ENCODE assay signal across 12 cellular contexts in genomic region chr19:39145180-39145953, GRCh38. TPM values are rescaled to one million over a fixed set of nuclear protein-coding genes. Genes with fewer than 3 reads are reported as not detected.
DNase-seq lines count a peak whose midpoint lies in the region; ATAC-seq and TF ChIP-seq lines count a peak whose summit lies in the region.
"Had no signal": no experiment of that assay in that cellular context is flagged by ENCODE, and none has a peak within 500 bp of the region (broad histone marks: within the 10 kb centered on the region; RNA-seq: fewer than 3 reads in every experiment).

No MANE protein-coding gene starts in this region.

- intact Hi-C loops in thyroid gland (cut with DNase I) = no loop called here

- no peak overlapping the region for H3K4me3 Mint-ChIP-seq in T-helper 2 cell treated with Interferon-gamma antibody and Interleukin-4, amounts not matched to agents 5 μg/mL and 100 μg/mL, for 36 hours

- H3K27me3 Mint-ChIP-seq in T-helper 2 cell treated with Interferon-gamma antibody and Interleukin-4, amounts not matched to agents 5 μg/mL and 100 μg/mL, for 36 hours (ENCODE audit: low read depth) = no peaks in the 10 kb centered on the region

- H3K27me3 ChIP-seq in muscle layer of duodenum (ENCODE audit: low read depth, low read length) (no peaks in the 10 kb centered on the region), thyroid gland (no peaks in the 10 kb centered on the region)
- H3K27me3 ChIP-seq: neutrophil had no signal

- TF ChIP-seq POLR2A in thyroid gland (IDR thresholded peaks at IDR 0.05) = no peak

- H3K36me3 ChIP-seq in muscle layer of duodenum (ENCODE audit: control insufficient read depth in 1 of 2, insufficient read depth in 2 of 2, low read length in 2 of 2) = no peaks in the 10 kb centered on the region
- no peaks in the 10 kb centered on the region for H3K36me3 ChIP-seq in thyroid gland
- H3K36me3 ChIP-seq: neutrophil had no signal

- H3K4me1 Mint-ChIP-seq in T-helper 2 cell treated with Interferon-gamma antibody and Interleukin-4, amounts not matched to agents 5 μg/mL and 100 μg/mL, for 36 hours (ENCODE audit: low read depth) = peaks cover 11% of the 10 kb centered on the region

- H3K27ac ChIP-seq in muscle layer of duodenum (ENCODE audit: low read length) (peak overlapping the region; percentile 8), thyroid gland (peak overlapping the region; percentile 80 to 81 (median 80))
- H3K27ac ChIP-seq: neutrophil had no signal

- peak in 1 of 6 experiments; percentile 22 for TF ChIP-seq CTCF in thyroid gland (IDR thresholded peaks at IDR 0.05)

- 24 to 29% methylated on average over 18 to 25 of the region's 26 CpGs for WGBS in thyroid gland, 2 donors

- H3K36me3 Mint-ChIP-seq in T-helper 2 cell treated with Interferon-gamma antibody and Interleukin-4, amounts not matched to agents 5 μg/mL and 100 μg/mL, for 36 hours (ENCODE audit: low read depth) = peaks cover 3% of the 10 kb centered on the region

- peaks cover 19 to 27% of the 10 kb centered on the region in 2 donors for H3K4me1 ChIP-seq in muscle layer of duodenum (ENCODE audit: control insufficient read depth in 1 of 2, insufficient read depth in 2 of 2, low read length in 2 of 2)
- H3K4me1 ChIP-seq in thyroid gland = peaks cover 28 to 32% of the 10 kb centered on the region in 2 donors

- peak; percentile 76 to 93 for DNase-seq in NCI-H526 (lab: John Stamatoyannopoulos, UW)
- DNase-seq in globus pallidus (ENCODE audit: low spot score) = peak; percentile 84
- peak; percentile 59 to 68 for DNase-seq in thyroid gland
- no peak for DNase-seq in T-helper 2 cell treated with Interferon-gamma antibody and Interleukin-4, amounts not matched to agents 5 μg/mL and 100 μg/mL, for 36 hours (ENCODE audit: low spot score)
- no peak for DNase-seq in NOMO-1 treated with DMSO at 0.1 percent for 48 hours (lab: John Stamatoyannopoulos, UW; ENCODE audit: unreplicated experiment)
- DNase-seq: DMS53, NCI-H1417 treated with DMSO at 0.1 percent for 48 hours had no signal

- no peak for ATAC-seq in GM21619 (IDR thresholded peaks at IDR 0.05; ENCODE audit: unreplicated experiment)
- no peak for ATAC-seq in GM21737 (IDR thresholded peaks at IDR 0.05; ENCODE audit: unreplicated experiment)

- H3K27ac Mint-ChIP-seq in T-helper 2 cell treated with Interferon-gamma antibody and Interleukin-4, amounts not matched to agents 5 μg/mL and 100 μg/mL, for 36 hours = no peak overlapping the region

- no peak overlapping the region for H3K4me3 ChIP-seq in muscle layer of duodenum (ENCODE audit: low read depth in 1 of 2, low read length in 2 of 2)
- no peak overlapping the region for H3K4me3 ChIP-seq in thyroid gland (replicated peaks in 1 of 3)

- no peaks in the 10 kb centered on the region for H3K9me3 Mint-ChIP-seq in T-helper 2 cell treated with Interferon-gamma antibody and Interleukin-4, amounts not matched to agents 5 μg/mL and 100 μg/mL, for 36 hours

- H3K9me3 ChIP-seq in muscle layer of duodenum (ENCODE audit: control insufficient read depth in 1 of 2, low read length in 2 of 2) (no peaks in the 10 kb centered on the region), thyroid gland (no peaks in the 10 kb centered on the region)
- H3K9me3 ChIP-seq: neutrophil had no signal

RNA-seq across cellular contexts. Expression of gene PAK4, which starts 19.8 kb away (rescaled TPM):
- 10 to 100 TPM; 12.4 to 24.9 (median 23.2) TPM for total RNA-seq in thyroid gland

RNA-seq across cellular contexts. Expression of gene NCCRP1, which starts 51.4 kb away (rescaled TPM):
- total RNA-seq in thyroid gland = under 1 TPM in 3 of 4 donors, not detected in 1; 0.45 to 0.81 (median 0.78) TPM
- total RNA-seq: H4 had no signal

RNA-seq across cellular contexts. Expression of gene SYCN, which starts 58.7 kb away (rescaled TPM):
- not detected for total RNA-seq in thyroid gland
- total RNA-seq: H4 had no signal

Comparison
In these comparisons a context has a peak if more than half of its experiments do, and no peak if none do; other contexts are left out.
1. DNase-seq: peak in NCI-H526 (2 of 2), globus pallidus (single experiment) and thyroid gland (2 of 2); none in T-helper 2 cell treated with Interferon-gamma antibody and Interleukin-4, amounts not matched to agents 5 μg/mL and 100 μg/mL, for 36 hours (single experiment) and NOMO-1 treated with DMSO at 0.1 percent for 48 hours (single experiment).